In the genomic region with DNA sequence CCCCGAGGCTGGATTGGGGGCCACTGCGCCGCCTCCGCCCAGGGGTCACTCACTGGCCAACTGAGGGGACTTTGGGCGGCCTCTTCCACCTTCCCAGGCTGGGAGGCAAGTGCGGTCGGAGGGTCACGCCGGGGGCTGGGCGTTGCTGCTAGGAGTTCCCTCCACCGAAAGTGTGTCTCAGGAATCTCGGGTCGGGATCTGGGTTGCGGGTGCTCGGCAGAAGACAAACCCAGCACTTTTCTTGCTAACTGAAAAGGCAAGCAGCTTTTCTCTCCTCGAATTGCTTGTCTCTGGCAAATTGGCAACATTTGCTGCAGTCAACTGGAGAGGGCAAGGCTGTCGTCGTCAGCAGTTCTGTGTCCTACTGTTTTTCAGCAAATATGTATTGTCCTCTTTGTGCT, we compare ENCODE assay signal across 8 cellular contexts. TPM values are rescaled to one million over a fixed set of nuclear protein-coding genes. Genes with fewer than 3 reads are reported as not detected.
DNase-seq lines count a peak whose midpoint lies in the region; ATAC-seq and TF ChIP-seq lines count a peak whose summit lies in the region.

No MANE protein-coding gene starts in this region.

- H3K27ac ChIP-seq in PC-9 = no peak overlapping the region
- H3K27ac ChIP-seq in effector memory CD4-positive, alpha-beta T cell (ENCODE audit: insufficient read depth, low read length, poor library complexity, severe bottlenecking) = no peak overlapping the region

- H3K4me1 ChIP-seq in PC-9 (replicated peaks; ENCODE audit: insufficient read depth) (peaks cover 9% of the 10 kb centered on the region; the same call in 1 of the 2 replicates), mucosa of stomach (ENCODE audit: control insufficient read depth, insufficient read depth, low read length) (peaks cover 17% of the 10 kb centered on the region)
- H3K4me1 ChIP-seq in effector memory CD4-positive, alpha-beta T cell (ENCODE audit: control insufficient read depth, insufficient read depth, low read length, poor library complexity, severe bottlenecking) = no peaks in the 10 kb centered on the region

- no peaks in the 10 kb centered on the region for H3K79me2 ChIP-seq in PC-9 (ENCODE audit: low read depth)

- H3K9me3 ChIP-seq in PC-9 (ENCODE audit: insufficient read depth, low read depth) (no peaks in the 10 kb centered on the region), mucosa of stomach (ENCODE audit: control insufficient read depth, low read length) (no peaks in the 10 kb centered on the region)
- no peaks in the 10 kb centered on the region for H3K9me3 ChIP-seq in effector memory CD4-positive, alpha-beta T cell (ENCODE audit: control insufficient read depth, low read length)

- CTCF ChIA-PET in PC-9 (lab: Charles Lee) = no interaction called here

- peak overlapping the region; percentile 82 for H2AFZ ChIP-seq in PC-9

- no peak for TF ChIP-seq CTCF in PC-9 (conservative IDR thresholded peaks at IDR 0.05)

- no TSS peak for BruUV-seq in PC-9 (replicated peaks; lab: Mats Ljungman, UMichigan)

- H3K4me2 ChIP-seq in PC-9 = peak overlapping the region; percentile 88

- H3K36me3 ChIP-seq in PC-9 (ENCODE audit: low read depth) (no peaks in the 10 kb centered on the region), mucosa of stomach (ENCODE audit: control insufficient read depth, insufficient read depth, low read length) (peaks cover 3% of the 10 kb centered on the region)
- no peaks in the 10 kb centered on the region for H3K36me3 ChIP-seq in effector memory CD4-positive, alpha-beta T cell (ENCODE audit: control insufficient read depth, insufficient read depth, low read length)

- no peak for ATAC-seq in HG03025 (IDR thresholded peaks at IDR 0.05; ENCODE audit: low FRiP score, unreplicated experiment)

- POLR2A ChIA-PET in PC-9 (lab: Charles Lee; ENCODE audit: unreplicated experiment) = no interaction called here

- H3K4me3 ChIP-seq in PC-9 (peak overlapping the region; percentile 73), mucosa of stomach (ENCODE audit: low read length) (no peak overlapping the region)
- peak overlapping the region; percentile 89 for H3K4me3 ChIP-seq in effector memory CD4-positive, alpha-beta T cell (ENCODE audit: insufficient read depth, low read depth, low read length, poor library complexity, severe bottlenecking)

- intact Hi-C loops in PC-9 (cut with micrococcal nuclease; ENCODE audit: unreplicated experiment) = loop anchor here (1.0 to 5.0 kb wide), 2 partner anchors 64 to 89 kb away; a partner anchor contains a TSS

- DNase-seq in NCI-H82 (lab: John Stamatoyannopoulos, UW) (peak; percentile 49), NCI-H82 treated with DMSO at 0.1 percent for 48 hours (lab: John Stamatoyannopoulos, UW; ENCODE audit: unreplicated experiment) (no peak), PC-9 (no peak), NCI-H446 (lab: John Stamatoyannopoulos, UW) (no peak), GM19238 (ENCODE audit: insufficient read length, low spot score) (no peak)
- DNase-seq in effector memory CD4-positive, alpha-beta T cell = no peak

- H3F3A ChIP-seq in PC-9 (ENCODE audit: insufficient read depth, low read depth) = peaks cover 6% of the 10 kb centered on the region; the same call in 1 of the 2 replicates

- no peaks in the 10 kb centered on the region for H3K27me3 ChIP-seq in PC-9 (ENCODE audit: insufficient read depth, low read depth)
- H3K27me3 ChIP-seq in effector memory CD4-positive, alpha-beta T cell (replicated peaks; ENCODE audit: control insufficient read depth, insufficient read depth, low read length, poor library complexity, severe bottlenecking) = no peaks in the 10 kb centered on the region
- H3K27me3 ChIP-seq in mucosa of stomach (ENCODE audit: control insufficient read depth, insufficient read depth, low read length) = no peaks in the 10 kb centered on the region

- no peaks in the 10 kb centered on the region for H3K9me2 ChIP-seq in PC-9 (ENCODE audit: insufficient read depth)

- H4K20me1 ChIP-seq in PC-9 (ENCODE audit: insufficient read depth) = no peaks in the 10 kb centered on the region

- peak overlapping the region; percentile 54 for H3K9ac ChIP-seq in mucosa of stomach (ENCODE audit: low read length)

RNA-seq across cellular contexts. Expression of a gene that starts 0.4 kb away (rescaled TPM):
- 2.7 and 3.0 TPM in 2 replicates for total RNA-seq in PC-9 (2021)
